Comparison of ENCODE assay signal across 10 cellular contexts in genomic region chr2:68775272-68775847, GRCh38. TPM values are rescaled to one million over a fixed set of nuclear protein-coding genes. Genes with fewer than 3 reads are reported as not detected.
A peak's percentile ranks its signal among the peaks of the same experiment; 100 is the strongest.
DNase-seq lines count a peak whose midpoint lies in the region; ATAC-seq and TF ChIP-seq lines count a peak whose summit lies in the region.
"Had no signal": no experiment of that assay in that cellular context is flagged by ENCODE, and none has a peak within 500 bp of the region (broad histone marks: within the 10 kb centered on the region; RNA-seq: fewer than 3 reads in every experiment).

No MANE protein-coding gene starts in this region.

- POLR2A ChIA-PET in activated CD8-positive, alpha-beta T cell treated with anti-CD3 and anti-CD28 coated beads for 36 hours (lab: Charles Lee): interaction anchor here (0.8 to 2.8 kb wide), 7 partner anchors 9 to 54 kb away, joined by 3 to 11 read pairs (median 3); partner anchors contain the start of gene ARHGAP25

- WGBS in heart right ventricle, 2 donors: 54 to 62% methylated on average over 13 of the region's 13 CpGs

- H3K27me3 ChIP-seq in heart right ventricle: no peaks in the 10 kb centered on the region

- H3K4me3 ChIP-seq in heart right ventricle: peak overlapping the region; percentile 14 to 66 (median 55)

- peak overlapping the region; percentile 99 for H3K27ac Mint-ChIP-seq in activated CD8-positive, alpha-beta T cell treated with anti-CD3 and anti-CD28 coated beads for 36 hours
- H3K27ac Mint-ChIP-seq in stimulated activated naive CD8-positive, alpha-beta T cell treated with anti-CD3 and anti-CD28 coated beads, Interleukin-15, amount 100 ng/mL, for 72 hours: peak overlapping the region; percentile 69 to 85

- peaks cover 5 to 90% (median 66%) of the 10 kb centered on the region in 9 donors for H3K4me1 ChIP-seq in heart right ventricle

- H3K36me3 ChIP-seq in heart right ventricle: peaks cover 0 to 50% (median 0%) of the 10 kb centered on the region in 9 donors

- H3K4me1 Mint-ChIP-seq in activated CD8-positive, alpha-beta T cell treated with anti-CD3 and anti-CD28 coated beads for 36 hours (ENCODE audit: low read depth): peaks cover 84% of the 10 kb centered on the region
- peaks cover 81% of the 10 kb centered on the region for H3K4me1 Mint-ChIP-seq in stimulated activated naive CD8-positive, alpha-beta T cell treated with anti-CD3 and anti-CD28 coated beads, Interleukin-15, amount 100 ng/mL, for 72 hours

- H3K27ac ChIP-seq in heart right ventricle: peak overlapping the region; percentile 69 to 94 (median 86)

- peaks cover 60% of the 10 kb centered on the region for H3K36me3 Mint-ChIP-seq in activated CD8-positive, alpha-beta T cell treated with anti-CD3 and anti-CD28 coated beads for 36 hours (ENCODE audit: low read depth)

- H3K9me3 Mint-ChIP-seq in activated CD8-positive, alpha-beta T cell treated with anti-CD3 and anti-CD28 coated beads for 36 hours: no peaks in the 10 kb centered on the region
- H3K9me3 Mint-ChIP-seq in stimulated activated naive CD8-positive, alpha-beta T cell treated with anti-CD3 and anti-CD28 coated beads, Interleukin-15, amount 100 ng/mL, for 72 hours: no peaks in the 10 kb centered on the region

- CTCF ChIA-PET in activated CD8-positive, alpha-beta T cell treated with anti-CD3 and anti-CD28 coated beads for 36 hours (lab: Charles Lee): interaction anchor here (1.1 to 3.4 kb wide), 15 partner anchors 9 to 312 kb away, joined by 3 to 35 read pairs (median 4); no protein-coding TSS in a partner anchor

- no peaks in the 10 kb centered on the region for H3K9me3 ChIP-seq in heart right ventricle

- peak; percentile 35 for DNase-seq in activated CD8-positive, alpha-beta T cell treated with anti-CD3 and anti-CD28 coated beads for 36 hours
- peak in 1 of 2 donors; percentile 25 for DNase-seq in heart right ventricle
- DNase-seq in stimulated activated naive CD8-positive, alpha-beta T cell treated with anti-CD3 and anti-CD28 coated beads, Interleukin-15, amount 100 ng/mL, for 72 hours: no peak
- DNase-seq in NCI-H226: no peak
- DNase-seq in NK-92 treated with Interleukin-12 subunit alpha and Interleukin-12 subunit beta, amount 100 ng/mL, for 24 hours (lab: John Stamatoyannopoulos, UW): no peak
- no peak for DNase-seq in islet precursor cell
- DNase-seq: glutamatergic neuron, NCI-H146 had no signal

- H3K27me3 Mint-ChIP-seq in activated CD8-positive, alpha-beta T cell treated with anti-CD3 and anti-CD28 coated beads for 36 hours: no peaks in the 10 kb centered on the region
- no peaks in the 10 kb centered on the region for H3K27me3 Mint-ChIP-seq in stimulated activated naive CD8-positive, alpha-beta T cell treated with anti-CD3 and anti-CD28 coated beads, Interleukin-15, amount 100 ng/mL, for 72 hours

- no peak for TF ChIP-seq CTCF in activated CD8-positive, alpha-beta T cell treated with anti-CD3 and anti-CD28 coated beads for 36 hours (IDR thresholded peaks at IDR 0.05)
- TF ChIP-seq CTCF in heart right ventricle (IDR thresholded peaks at IDR 0.05): no peak

- H3K4me3 Mint-ChIP-seq in activated CD8-positive, alpha-beta T cell treated with anti-CD3 and anti-CD28 coated beads for 36 hours: peak overlapping the region; percentile 75
- peak overlapping the region; percentile 72 to 74 for H3K4me3 Mint-ChIP-seq in stimulated activated naive CD8-positive, alpha-beta T cell treated with anti-CD3 and anti-CD28 coated beads, Interleukin-15, amount 100 ng/mL, for 72 hours

- intact Hi-C loops in activated CD8-positive, alpha-beta T cell treated with anti-CD3 and anti-CD28 coated beads for 36 hours (cut with micrococcal nuclease): no loop called here
- intact Hi-C loops in heart right ventricle (cut with DNase I): loop anchor here in 1 of 10 donors (2.0 kb wide), 2 partner anchors 23 to 53 kb away; no protein-coding TSS in a partner anchor

- peak; percentile 1 for ATAC-seq in GM21390 (IDR thresholded peaks at IDR 0.05; ENCODE audit: unreplicated experiment)
- no peak for ATAC-seq in activated CD8-positive, alpha-beta T cell treated with anti-CD3 and anti-CD28 coated beads for 36 hours
- ATAC-seq in heart right ventricle: peak; percentile 9 to 73 (median 44)
- no peak for ATAC-seq in stimulated activated naive CD8-positive, alpha-beta T cell treated with anti-CD3 and anti-CD28 coated beads, Interleukin-15, amount 100 ng/mL, for 72 hours
- no peak for ATAC-seq in GM18498 (IDR thresholded peaks at IDR 0.05; ENCODE audit: unreplicated experiment)

RNA-seq across cellular contexts. Expression of gene ARHGAP25, which starts 40.7 kb away (rescaled TPM):
- total RNA-seq in activated CD8-positive, alpha-beta T cell treated with anti-CD3 and anti-CD28 coated beads for 36 hours: 10 to 100 TPM; 59.3 to 61.5 TPM
- total RNA-seq in heart right ventricle: 10 to 100 TPM in 1 of 10 donors, 1 to 10 TPM in 9; 2.7 to 17.3 (median 5.2) TPM
- 1 to 10 TPM; 2.6 to 6.8 TPM for polyA plus RNA-seq in heart right ventricle

Comparison
In these comparisons a context has a peak if more than half of its experiments do, and no peak if none do; other contexts are left out.
1. ATAC-seq: peak in GM21390 (single experiment) and heart right ventricle (8 of 8); none in activated CD8-positive, alpha-beta T cell treated with anti-CD3 and anti-CD28 coated beads for 36 hours (single experiment), stimulated activated naive CD8-positive, alpha-beta T cell treated with anti-CD3 and anti-CD28 coated beads, Interleukin-15, amount 100 ng/mL, for 72 hours (single experiment) and GM18498 (single experiment).